ENCODE assay signal across 8 cellular contexts in genomic region chr2:85852979-85853498, GRCh38. TPM values are rescaled to one million over a fixed set of nuclear protein-coding genes. Genes with fewer than 3 reads are reported as not detected.
DNase-seq lines count a peak whose midpoint lies in the region; ATAC-seq and TF ChIP-seq lines count a peak whose summit lies in the region.

No MANE protein-coding gene starts in this region.

- peak overlapping the region; percentile 100 for H3K27ac Mint-ChIP-seq in activated CD8-positive, alpha-beta T cell treated with anti-CD3 and anti-CD28 coated beads, Interleukin-2, amount 10 ng/mL, durations not matched to agents 7 days and 5 days

- DNase-seq in activated CD8-positive, alpha-beta T cell treated with anti-CD3 and anti-CD28 coated beads, Interleukin-2, amount 10 ng/mL, durations not matched to agents 7 days and 5 days: peak; percentile 85
- DNase-seq in germinal center (ENCODE audit: low spot score) (peak; percentile 42), NCI-H2107 treated with DMSO at 0.1 percent for 48 hours (lab: John Stamatoyannopoulos, UW; ENCODE audit: unreplicated experiment) (no peak), NCI-H1694 treated with DMSO at 0.1 percent for 48 hours (lab: John Stamatoyannopoulos, UW) (no peak), GM10266 (ENCODE audit: extremely low spot score) (no peak)
- DNase-seq in stimulated activated CD8-positive, alpha-beta memory T cell treated with anti-CD3 and anti-CD28 coated beads, Interleukin-15, amount 100 ng/mL, for 48 hours (ENCODE audit: low read depth in 2 of 2): peak; percentile 39 to 44

- no peak for TF ChIP-seq CTCF in GM10266 (IDR thresholded peaks at IDR 0.05; ENCODE audit: control insufficient read depth, insufficient read depth, low read depth, missing control alignments)

- ATAC-seq in GM19328 (IDR thresholded peaks at IDR 0.05; ENCODE audit: unreplicated experiment) (peak; percentile 66), HG03196 (IDR thresholded peaks at IDR 0.05; ENCODE audit: unreplicated experiment) (peak; percentile 68)
- ATAC-seq in activated CD8-positive, alpha-beta T cell treated with anti-CD3 and anti-CD28 coated beads, Interleukin-2, amount 10 ng/mL, durations not matched to agents 7 days and 5 days: peak; percentile 91

- peaks cover 57% of the 10 kb centered on the region for H3K4me1 Mint-ChIP-seq in activated CD8-positive, alpha-beta T cell treated with anti-CD3 and anti-CD28 coated beads, Interleukin-2, amount 10 ng/mL, durations not matched to agents 7 days and 5 days (ENCODE audit: low read depth)

- peak overlapping the region; percentile 83 for H3K4me3 Mint-ChIP-seq in activated CD8-positive, alpha-beta T cell treated with anti-CD3 and anti-CD28 coated beads, Interleukin-2, amount 10 ng/mL, durations not matched to agents 7 days and 5 days

- H3K9me3 Mint-ChIP-seq in activated CD8-positive, alpha-beta T cell treated with anti-CD3 and anti-CD28 coated beads, Interleukin-2, amount 10 ng/mL, durations not matched to agents 7 days and 5 days (ENCODE audit: insufficient read depth): peaks cover 8% of the 10 kb centered on the region

- POLR2A ChIA-PET in activated CD8-positive, alpha-beta T cell treated with anti-CD3 and anti-CD28 coated beads, Interleukin-2, amount 10 ng/mL, durations not matched to agents 7 days and 5 days (lab: Charles Lee): interaction anchor here (0.6 to 2.0 kb wide), 14 partner anchors 8 to 955 kb away, joined by 3 to 13 read pairs (median 4); partner anchors contain the start of genes KDM3A and ST3GAL5

- H3K36me3 Mint-ChIP-seq in activated CD8-positive, alpha-beta T cell treated with anti-CD3 and anti-CD28 coated beads, Interleukin-2, amount 10 ng/mL, durations not matched to agents 7 days and 5 days (ENCODE audit: low read depth): peaks cover 80% of the 10 kb centered on the region

- CTCF ChIA-PET in activated CD8-positive, alpha-beta T cell treated with anti-CD3 and anti-CD28 coated beads, Interleukin-2, amount 10 ng/mL, durations not matched to agents 7 days and 5 days (lab: Charles Lee): interaction anchor here (1.1 to 8.3 kb wide), 9 partner anchors 10 to 226 kb away, joined by 3 to 80 read pairs (median 4); partner anchors contain the start of gene ST3GAL5

- H3K27me3 Mint-ChIP-seq in activated CD8-positive, alpha-beta T cell treated with anti-CD3 and anti-CD28 coated beads, Interleukin-2, amount 10 ng/mL, durations not matched to agents 7 days and 5 days (ENCODE audit: low read depth): no peaks in the 10 kb centered on the region

RNA-seq across cellular contexts. Expression of gene ST3GAL5, which starts 35.8 kb away (rescaled TPM):
- total RNA-seq in activated CD8-positive, alpha-beta T cell treated with anti-CD3 and anti-CD28 coated beads, Interleukin-2, amount 10 ng/mL, durations not matched to agents 7 days and 5 days: 10 to 100 TPM; 43.4 to 46.7 TPM

Comparison
In these comparisons a context has a peak if more than half of its experiments do, and no peak if none do; other contexts are left out.
1. DNase-seq: peak in activated CD8-positive, alpha-beta T cell treated with anti-CD3 and anti-CD28 coated beads, Interleukin-2, amount 10 ng/mL, durations not matched to agents 7 days and 5 days (single experiment), germinal center (single experiment) and stimulated activated CD8-positive, alpha-beta memory T cell treated with anti-CD3 and anti-CD28 coated beads, Interleukin-15, amount 100 ng/mL, for 48 hours (2 of 2); none in NCI-H2107 treated with DMSO at 0.1 percent for 48 hours (single experiment), NCI-H1694 treated with DMSO at 0.1 percent for 48 hours (single experiment) and GM10266 (single experiment).
2. Peak in every context shown above with its lines, with median percentiles within 50 percentile points of each other: ATAC-seq.